23 cellular contexts compared by ENCODE assay signal in the genomic region with DNA sequence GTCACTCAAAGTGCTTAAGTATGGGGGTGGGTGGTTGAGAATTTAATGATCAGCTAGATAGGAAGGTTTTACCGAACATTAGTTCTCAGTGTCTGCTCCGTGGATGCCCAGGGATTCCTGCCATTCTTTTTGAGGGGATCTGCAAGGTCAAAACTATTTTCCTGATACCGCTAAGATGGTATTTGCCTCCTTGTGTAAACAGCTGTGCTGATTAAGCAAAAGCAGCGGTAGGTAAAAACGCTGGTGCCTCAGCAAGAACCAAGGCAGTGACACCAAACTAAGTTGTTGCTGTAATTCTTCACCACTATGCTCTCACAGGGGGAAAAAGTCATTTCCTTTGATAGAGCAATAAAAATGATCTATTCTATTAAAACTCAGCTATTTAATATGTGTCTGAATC.
"Had no signal": no experiment of that assay in that cellular context is flagged by ENCODE, and none has a peak within 500 bp of the region (broad histone marks: within the 10 kb centered on the region; RNA-seq: fewer than 3 reads in every experiment).

No MANE protein-coding gene starts in this region.

- H3K27me3 Mint-ChIP-seq: stimulated activated naive B cell treated with anti-CD40 and anti-IgM and Interleukin-4, amounts not matched to agents 10 μg/mL and 1 μg/mL and 100 μg/mL, for 72 hours; stimulated activated naive CD8-positive, alpha-beta T cell treated with anti-CD3 and anti-CD28 coated beads, Interleukin-15, amount 100 ng/mL, for 72 hours had no signal

- H3K36me3 ChIP-seq: ovary, prostate gland, right lobe of liver, spleen, tibial nerve, upper lobe of right lung, vagina had no signal

- ATAC-seq: foreskin keratinocyte; left colon; mucosa of descending colon; natural killer cell; right lobe of liver; stimulated activated naive B cell treated with anti-CD40 and anti-IgM and Interleukin-4, amounts not matched to agents 10 μg/mL and 1 μg/mL and 100 μg/mL, for 72 hours; stimulated activated naive CD8-positive, alpha-beta T cell treated with anti-CD3 and anti-CD28 coated beads, Interleukin-15, amount 100 ng/mL, for 72 hours; upper lobe of right lung had no signal

- H3K4me3 ChIP-seq: coronary artery, mucosa of descending colon, ovary, prostate gland, right lobe of liver, spleen, testis, tibial nerve, upper lobe of right lung, vagina had no signal

- H3K4me1 ChIP-seq: foreskin keratinocyte, prostate gland, right lobe of liver, spleen, testis, tibial nerve, upper lobe of right lung, vagina had no signal

- H3K27me3 ChIP-seq: foreskin keratinocyte, ovary, right lobe of liver, spleen, testis, tibial nerve, upper lobe of right lung, vagina had no signal

- H3K27ac ChIP-seq: coronary artery, foreskin keratinocyte, ovary, prostate gland, right lobe of liver, spleen, testis, tibial nerve, upper lobe of right lung, vagina had no signal

- H3K4me1 Mint-ChIP-seq: natural killer cell; stimulated activated naive B cell treated with anti-CD40 and anti-IgM and Interleukin-4, amounts not matched to agents 10 μg/mL and 1 μg/mL and 100 μg/mL, for 72 hours; stimulated activated naive CD8-positive, alpha-beta T cell treated with anti-CD3 and anti-CD28 coated beads, Interleukin-15, amount 100 ng/mL, for 72 hours had no signal

- H3K27ac Mint-ChIP-seq: endodermal cell; natural killer cell; stimulated activated naive B cell treated with anti-CD40 and anti-IgM and Interleukin-4, amounts not matched to agents 10 μg/mL and 1 μg/mL and 100 μg/mL, for 72 hours; stimulated activated naive CD8-positive, alpha-beta T cell treated with anti-CD3 and anti-CD28 coated beads, Interleukin-15, amount 100 ng/mL, for 72 hours had no signal

- H3K36me3 Mint-ChIP-seq: natural killer cell; stimulated activated naive B cell treated with anti-CD40 and anti-IgM and Interleukin-4, amounts not matched to agents 10 μg/mL and 1 μg/mL and 100 μg/mL, for 72 hours had no signal

- H3K4me3 Mint-ChIP-seq: endodermal cell; natural killer cell; neural crest cell; stimulated activated naive B cell treated with anti-CD40 and anti-IgM and Interleukin-4, amounts not matched to agents 10 μg/mL and 1 μg/mL and 100 μg/mL, for 72 hours; stimulated activated naive CD8-positive, alpha-beta T cell treated with anti-CD3 and anti-CD28 coated beads, Interleukin-15, amount 100 ng/mL, for 72 hours had no signal

- DNase-seq: effector CD4-positive, alpha-beta T cell; endodermal cell; erythroblast; foreskin keratinocyte; left colon; mucosa of descending colon; natural killer cell; ovary; retina; right lobe of liver; spleen; stimulated activated CD4-positive, alpha-beta T cell treated with anti-CD3 and anti-CD28 coated beads, Interleukin-15, amount 100 ng/mL, for 24 hours; stimulated activated CD4-positive, alpha-beta T cell treated with anti-CD3 and anti-CD28 coated beads, Interleukin-1b, Interleukin-23, amount 100 ng/mL, for 48 hours; stimulated activated CD4-positive, alpha-beta T cell treated with anti-CD3 and anti-CD28 coated beads, Interleukin-4, amount 100 ng/mL, for 24 hours; stimulated activated naive B cell treated with anti-CD40 and anti-IgM and Interleukin-4, amounts not matched to agents 10 μg/mL and 1 μg/mL and 100 μg/mL, for 72 hours; stimulated activated naive CD8-positive, alpha-beta T cell treated with anti-CD3 and anti-CD28 coated beads, Interleukin-15, amount 100 ng/mL, for 72 hours; testis; upper lobe of right lung had no signal

- H3K9me3 Mint-ChIP-seq: endodermal cell had no signal
